ENCODE assay signal across 38 cellular contexts in genomic region chr11:33410086-33410765, GRCh38. TPM values are rescaled to one million over a fixed set of nuclear protein-coding genes. Genes with fewer than 3 reads are reported as not detected.
"Had no signal": no experiment of that assay in that cellular context is flagged by ENCODE, and none has a peak within 500 bp of the region (broad histone marks: within the 10 kb centered on the region; RNA-seq: fewer than 3 reads in every experiment).

No MANE protein-coding gene starts in this region.

- H3K4me3 Mint-ChIP-seq: activated CD4-positive, alpha-beta memory T cell treated with anti-CD3 and anti-CD28 coated beads for 36 hours; activated CD4-positive, alpha-beta T cell treated with anti-CD3 and anti-CD28 coated beads for 36 hours; activated CD4-positive, alpha-beta T cell treated with anti-CD3 and anti-CD28 coated beads, Interleukin-2, amount 10 ng/mL, durations not matched to agents 24 days and 14 days; activated CD8-positive, alpha-beta memory T cell treated with anti-CD3 and anti-CD28 coated beads, Interleukin-2, amount 10 ng/mL, durations not matched to agents 7 days and 5 days; activated CD8-positive, alpha-beta T cell treated with anti-CD3 and anti-CD28 coated beads, Interleukin-2, amount 10 ng/mL, durations not matched to agents 7 days and 5 days; activated naive CD4-positive, alpha-beta T cell treated with anti-CD3 and anti-CD28 coated beads for 36 hours; activated naive CD4-positive, alpha-beta T cell treated with anti-CD3 and anti-CD28 coated beads, Interleukin-2, amount 50 U/mL, for 24 hours; activated naive CD8-positive, alpha-beta T cell treated with anti-CD3 and anti-CD28 coated beads for 36 hours; activated naive CD8-positive, alpha-beta T cell treated with anti-CD3 and anti-CD28 coated beads, Interleukin-2, amount 50 U/mL, for 24 hours; activated T-helper 1 cell treated with anti-CD3 and anti-CD28 coated beads, Interleukin-12 subunit alpha, Interleukin-12 subunit beta, Interleukin-2, Interleukin-4 antibody, amounts not matched to agents 30 ng/mL and 10 ng/mL and 1 ng/mL, durations not matched to agents 14 hours and 24 hours and 36 hours; T-helper 2 cell treated with Interferon-gamma antibody and Interleukin-4, amounts not matched to agents 5 μg/mL and 100 μg/mL, for 36 hours had no signal

- FAIRE-seq: colon, endometrium, endothelial cell of umbilical vein had no signal

- H3K36me3 Mint-ChIP-seq: activated CD4-positive, alpha-beta memory T cell treated with anti-CD3 and anti-CD28 coated beads for 36 hours; activated CD8-positive, alpha-beta memory T cell treated with anti-CD3 and anti-CD28 coated beads, Interleukin-2, amount 10 ng/mL, durations not matched to agents 7 days and 5 days; activated naive CD4-positive, alpha-beta T cell treated with anti-CD3 and anti-CD28 coated beads, Interleukin-2, amount 50 U/mL, for 24 hours; activated naive CD8-positive, alpha-beta T cell treated with anti-CD3 and anti-CD28 coated beads for 36 hours had no signal

- DNase-seq: activated CD4-positive, alpha-beta memory T cell treated with anti-CD3 and anti-CD28 coated beads for 36 hours; activated CD4-positive, alpha-beta T cell treated with anti-CD3 and anti-CD28 coated beads for 36 hours; activated CD4-positive, alpha-beta T cell treated with anti-CD3 and anti-CD28 coated beads, Interleukin-2, amount 10 ng/mL, durations not matched to agents 24 days and 14 days; activated CD4-positive, CD25-positive, alpha-beta regulatory T cell; activated CD4-positive, CD25-positive, alpha-beta regulatory T cell treated with anti-CD3 and anti-CD28 coated beads, Interleukin-2, amount 50 U/mL, for 72 hours; activated CD8-positive, alpha-beta memory T cell treated with anti-CD3 and anti-CD28 coated beads, Interleukin-2, amount 10 ng/mL, durations not matched to agents 7 days and 5 days; activated CD8-positive, alpha-beta memory T cell treated with anti-CD3 and anti-CD28 coated beads, Interleukin-2, amount 50 U/mL, for 4 hours; activated CD8-positive, alpha-beta T cell treated with anti-CD3 and anti-CD28 coated beads, Interleukin-2, amount 10 ng/mL, durations not matched to agents 7 days and 5 days; activated effector memory CD4-positive, alpha-beta T cell treated with anti-CD3 and anti-CD28 coated beads, Interleukin-2, amount 50 U/mL, for 16 hours; activated naive CD4-positive, alpha-beta T cell treated with anti-CD3 and anti-CD28 coated beads for 36 hours; activated naive CD8-positive, alpha-beta T cell treated with anti-CD3 and anti-CD28 coated beads for 36 hours; activated naive CD8-positive, alpha-beta T cell treated with anti-CD3 and anti-CD28 coated beads, Interleukin-2, amount 50 U/mL, for 24 hours; activated T-cell treated with anti-CD3 and anti-CD28 coated beads, Interleukin-2, amount 50 U/mL, for 1 hour; activated T-cell treated with anti-CD3 and anti-CD28 coated beads, Interleukin-2, amount 50 U/mL, for 48 hours; adrenal gland; amygdala; aorta; body of pancreas; caudate nucleus; cortex of kidney; dermis blood vessel endothelial cell; effector CD4-positive, alpha-beta T cell; esophagus squamous epithelium; foreskin melanocyte; heart right ventricle; T1000; WERI-Rb-1 had no signal

- H3K4me3 ChIP-seq: adrenal gland, body of pancreas, esophagus squamous epithelium, gastroesophageal sphincter, heart right ventricle, hepatocyte had no signal

- H3K4me1 Mint-ChIP-seq: activated CD4-positive, alpha-beta T cell treated with anti-CD3 and anti-CD28 coated beads for 36 hours; activated CD4-positive, alpha-beta T cell treated with anti-CD3 and anti-CD28 coated beads, Interleukin-2, amount 10 ng/mL, durations not matched to agents 24 days and 14 days; activated CD8-positive, alpha-beta memory T cell treated with anti-CD3 and anti-CD28 coated beads, Interleukin-2, amount 10 ng/mL, durations not matched to agents 7 days and 5 days; activated naive CD4-positive, alpha-beta T cell treated with anti-CD3 and anti-CD28 coated beads, Interleukin-2, amount 50 U/mL, for 24 hours; activated naive CD8-positive, alpha-beta T cell treated with anti-CD3 and anti-CD28 coated beads for 36 hours; activated naive CD8-positive, alpha-beta T cell treated with anti-CD3 and anti-CD28 coated beads, Interleukin-2, amount 50 U/mL, for 24 hours had no signal

- H3K9me3 Mint-ChIP-seq: activated CD4-positive, alpha-beta memory T cell treated with anti-CD3 and anti-CD28 coated beads for 36 hours; activated CD4-positive, alpha-beta T cell treated with anti-CD3 and anti-CD28 coated beads, Interleukin-2, amount 10 ng/mL, durations not matched to agents 24 days and 14 days; activated naive CD4-positive, alpha-beta T cell treated with anti-CD3 and anti-CD28 coated beads for 36 hours; activated naive CD4-positive, alpha-beta T cell treated with anti-CD3 and anti-CD28 coated beads, Interleukin-2, amount 50 U/mL, for 24 hours; activated naive CD8-positive, alpha-beta T cell treated with anti-CD3 and anti-CD28 coated beads for 36 hours; activated naive CD8-positive, alpha-beta T cell treated with anti-CD3 and anti-CD28 coated beads, Interleukin-2, amount 50 U/mL, for 24 hours; activated T-helper 1 cell treated with anti-CD3 and anti-CD28 coated beads, Interleukin-12 subunit alpha, Interleukin-12 subunit beta, Interleukin-2, Interleukin-4 antibody, amounts not matched to agents 30 ng/mL and 10 ng/mL and 1 ng/mL, durations not matched to agents 14 hours and 24 hours and 36 hours; activated T-helper 2 cell treated with anti-CD3 and anti-CD28 coated beads, Interferon-gamma antibody, Interleukin-2, Interleukin-4, amounts not matched to agents 10 μg/mL and 5 μg/mL and 100 μg/mL, durations not matched to agents 14 hours and 24 hours and 36 hours; T-helper 2 cell treated with Interferon-gamma antibody and Interleukin-4, amounts not matched to agents 5 μg/mL and 100 μg/mL, for 36 hours had no signal

- H3K9me3 ChIP-seq: adrenal gland, body of pancreas, esophagus squamous epithelium, gastroesophageal sphincter, heart right ventricle had no signal

- H3K27ac ChIP-seq: adrenal gland, body of pancreas, epithelial cell of prostate, esophagus squamous epithelium, gastroesophageal sphincter, heart right ventricle, hepatocyte, WERI-Rb-1 had no signal

- H3K27me3 ChIP-seq: adrenal gland, body of pancreas had no signal

- H3K36me3 ChIP-seq: adrenal gland, esophagus squamous epithelium, gastroesophageal sphincter, heart right ventricle, WERI-Rb-1 had no signal

- H3K4me1 ChIP-seq: adrenal gland, body of pancreas, esophagus squamous epithelium, gastroesophageal sphincter, heart right ventricle had no signal

- ATAC-seq: activated CD4-positive, alpha-beta T cell treated with anti-CD3 and anti-CD28 coated beads for 36 hours; activated CD8-positive, alpha-beta memory T cell treated with anti-CD3 and anti-CD28 coated beads, Interleukin-2, amount 10 ng/mL, durations not matched to agents 7 days and 5 days; activated CD8-positive, alpha-beta T cell treated with anti-CD3 and anti-CD28 coated beads, Interleukin-2, amount 10 ng/mL, durations not matched to agents 7 days and 5 days; activated naive CD8-positive, alpha-beta T cell treated with anti-CD3 and anti-CD28 coated beads, Interleukin-2, amount 50 U/mL, for 24 hours; body of pancreas; gastroesophageal sphincter; heart right ventricle had no signal

- H3K27ac Mint-ChIP-seq: activated CD4-positive, alpha-beta memory T cell treated with anti-CD3 and anti-CD28 coated beads for 36 hours; activated CD4-positive, alpha-beta T cell treated with anti-CD3 and anti-CD28 coated beads for 36 hours; activated CD4-positive, alpha-beta T cell treated with anti-CD3 and anti-CD28 coated beads, Interleukin-2, amount 10 ng/mL, durations not matched to agents 24 days and 14 days; activated CD8-positive, alpha-beta memory T cell treated with anti-CD3 and anti-CD28 coated beads, Interleukin-2, amount 10 ng/mL, durations not matched to agents 7 days and 5 days; activated CD8-positive, alpha-beta T cell treated with anti-CD3 and anti-CD28 coated beads, Interleukin-2, amount 10 ng/mL, durations not matched to agents 7 days and 5 days; activated naive CD4-positive, alpha-beta T cell treated with anti-CD3 and anti-CD28 coated beads for 36 hours; activated naive CD8-positive, alpha-beta T cell treated with anti-CD3 and anti-CD28 coated beads for 36 hours; activated naive CD8-positive, alpha-beta T cell treated with anti-CD3 and anti-CD28 coated beads, Interleukin-2, amount 50 U/mL, for 24 hours; activated T-helper 1 cell treated with anti-CD3 and anti-CD28 coated beads, Interleukin-12 subunit alpha, Interleukin-12 subunit beta, Interleukin-2, Interleukin-4 antibody, amounts not matched to agents 30 ng/mL and 10 ng/mL and 1 ng/mL, durations not matched to agents 14 hours and 24 hours and 36 hours; activated T-helper 2 cell treated with anti-CD3 and anti-CD28 coated beads, Interferon-gamma antibody, Interleukin-2, Interleukin-4, amounts not matched to agents 10 μg/mL and 5 μg/mL and 100 μg/mL, durations not matched to agents 14 hours and 24 hours and 36 hours; T-helper 2 cell treated with Interferon-gamma antibody and Interleukin-4, amounts not matched to agents 5 μg/mL and 100 μg/mL, for 36 hours had no signal

RNA-seq across cellular contexts. Expression of gene KIAA1549L, which starts 34.3 kb away (rescaled TPM):
- total RNA-seq: activated CD4-positive, alpha-beta memory T cell treated with anti-CD3 and anti-CD28 coated beads for 36 hours; activated CD4-positive, alpha-beta T cell treated with anti-CD3 and anti-CD28 coated beads for 36 hours; activated CD4-positive, alpha-beta T cell treated with anti-CD3 and anti-CD28 coated beads, Interleukin-2, amount 10 ng/mL, durations not matched to agents 24 days and 14 days; activated CD8-positive, alpha-beta memory T cell treated with anti-CD3 and anti-CD28 coated beads for 36 hours; activated CD8-positive, alpha-beta memory T cell treated with anti-CD3 and anti-CD28 coated beads, Interleukin-2, amount 10 ng/mL, durations not matched to agents 7 days and 5 days; activated CD8-positive, alpha-beta T cell treated with anti-CD3 and anti-CD28 coated beads, Interleukin-2, amount 10 ng/mL, durations not matched to agents 7 days and 5 days; activated naive CD4-positive, alpha-beta T cell treated with anti-CD3 and anti-CD28 coated beads for 36 hours; activated naive CD8-positive, alpha-beta T cell treated with anti-CD3 and anti-CD28 coated beads for 36 hours; activated T-helper 1 cell treated with anti-CD3 and anti-CD28 coated beads, Interleukin-12 subunit alpha, Interleukin-12 subunit beta, Interleukin-2, Interleukin-4 antibody, amounts not matched to agents 30 ng/mL and 10 ng/mL and 1 ng/mL, durations not matched to agents 14 hours and 24 hours and 36 hours; activated T-helper 2 cell treated with anti-CD3 and anti-CD28 coated beads, Interferon-gamma antibody, Interleukin-2, Interleukin-4, amounts not matched to agents 10 μg/mL and 5 μg/mL and 100 μg/mL, durations not matched to agents 14 hours and 24 hours and 36 hours had no signal
